In the genomic region with DNA sequence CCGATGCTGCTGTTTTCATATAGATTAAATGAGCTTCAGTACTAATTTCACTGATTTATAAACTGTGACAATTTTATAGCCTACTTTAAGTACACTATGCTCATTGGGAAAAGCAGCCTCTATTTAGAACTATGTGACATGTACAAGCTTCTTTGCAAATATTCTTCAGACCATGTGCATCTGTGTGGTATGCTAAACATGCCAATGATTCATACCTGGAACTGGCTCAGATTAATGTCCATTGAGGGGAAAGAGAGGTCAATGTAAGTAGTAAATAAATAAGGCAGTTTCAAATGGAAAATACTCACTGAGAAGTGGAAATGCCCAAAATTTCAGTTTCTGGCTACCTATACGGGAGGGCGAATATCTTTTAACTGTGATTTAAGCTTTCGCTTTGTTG, we compare ENCODE assay signal across 22 cellular contexts.
"Had no signal": no experiment of that assay in that cellular context is flagged by ENCODE, and none has a peak within 500 bp of the region (broad histone marks: within the 10 kb centered on the region; RNA-seq: fewer than 3 reads in every experiment).

No MANE protein-coding gene starts in this region.

- H3K27me3 Mint-ChIP-seq: activated B cell treated with CpG ODN at 0.5 μM for 24 hours; activated CD4-positive, alpha-beta T cell treated with anti-CD3 and anti-CD28 coated beads for 36 hours; stimulated activated naive B cell treated with anti-CD40 and anti-IgM and Interleukin-4, amounts not matched to agents 10 μg/mL and 1 μg/mL and 100 μg/mL, for 72 hours; T-helper 17 cell; type B pancreatic cell had no signal

- H3K36me3 ChIP-seq: cardiac muscle cell, vagina had no signal

- FAIRE-seq: endometrium had no signal

- ATAC-seq: activated CD4-positive, alpha-beta T cell treated with anti-CD3 and anti-CD28 coated beads for 36 hours; activated naive CD4-positive, alpha-beta T cell treated with anti-CD3 and anti-CD28 coated beads, Interleukin-2, amount 50 U/mL, for 72 hours; left ventricle myocardium superior; sciatic nerve; stimulated activated naive B cell treated with anti-CD40 and anti-IgM and Interleukin-4, amounts not matched to agents 10 μg/mL and 1 μg/mL and 100 μg/mL, for 72 hours; T-helper 17 cell had no signal

- H3K9me3 Mint-ChIP-seq: type B pancreatic cell had no signal

- H3K27me3 ChIP-seq: cardiac muscle cell, testis, vagina had no signal

- H3K4me1 Mint-ChIP-seq: activated B cell treated with CpG ODN at 0.5 μM for 24 hours; activated CD4-positive, alpha-beta T cell treated with anti-CD3 and anti-CD28 coated beads for 36 hours; stimulated activated naive B cell treated with anti-CD40 and anti-IgM and Interleukin-4, amounts not matched to agents 10 μg/mL and 1 μg/mL and 100 μg/mL, for 72 hours; T-helper 17 cell had no signal

- H3K9me3 ChIP-seq: testis, vagina had no signal

- H3K27ac ChIP-seq: cardiac muscle cell, testis, vagina had no signal

- H3K4me3 ChIP-seq: cardiac muscle cell, testis, vagina had no signal

- H3K36me3 Mint-ChIP-seq: stimulated activated naive B cell treated with anti-CD40 and anti-IgM and Interleukin-4, amounts not matched to agents 10 μg/mL and 1 μg/mL and 100 μg/mL, for 72 hours; type B pancreatic cell had no signal

- H3K27ac Mint-ChIP-seq: activated B cell treated with CpG ODN at 0.5 μM for 24 hours; activated CD4-positive, alpha-beta T cell treated with anti-CD3 and anti-CD28 coated beads for 36 hours; activated naive CD4-positive, alpha-beta T cell treated with anti-CD3 and anti-CD28 coated beads, Interleukin-2, amount 50 U/mL, for 72 hours; stimulated activated naive B cell treated with anti-CD40 and anti-IgM and Interleukin-4, amounts not matched to agents 10 μg/mL and 1 μg/mL and 100 μg/mL, for 72 hours; T-helper 17 cell; type B pancreatic cell had no signal

- DNase-seq: activated B cell treated with CpG ODN at 0.5 μM for 24 hours; activated CD4-positive, alpha-beta T cell treated with anti-CD3 and anti-CD28 coated beads for 36 hours; activated CD4-positive, alpha-beta T cell treated with anti-CD3 and anti-CD28 coated beads, Interleukin-2, amount 50 U/mL, for 4 hours; activated gamma-delta T cell treated with Interleukin-2 at 50 U/mL for 16 hours; aorta; foreskin melanocyte; left ventricle myocardium superior; mammary epithelial cell; midbrain; occipital lobe; stimulated activated CD4-positive, alpha-beta T cell treated with anti-CD3 and anti-CD28 coated beads, Interleukin-2, amount 100 ng/mL, for 48 hours; stimulated activated CD8-positive, alpha-beta memory T cell treated with anti-CD3 and anti-CD28 coated beads, Interleukin-4, amount 100 ng/mL, for 48 hours; stimulated activated naive B cell treated with anti-CD40 and anti-IgM and Interleukin-4, amounts not matched to agents 10 μg/mL and 1 μg/mL and 100 μg/mL, for 72 hours; SW 1271; T-helper 17 cell; testis had no signal

- H3K4me3 Mint-ChIP-seq: activated B cell treated with CpG ODN at 0.5 μM for 24 hours; activated CD4-positive, alpha-beta T cell treated with anti-CD3 and anti-CD28 coated beads for 36 hours; stimulated activated naive B cell treated with anti-CD40 and anti-IgM and Interleukin-4, amounts not matched to agents 10 μg/mL and 1 μg/mL and 100 μg/mL, for 72 hours; T-helper 17 cell; type B pancreatic cell had no signal

- H3K4me1 ChIP-seq: testis, vagina had no signal
